8 cellular contexts compared by ENCODE assay signal in the genomic region with DNA sequence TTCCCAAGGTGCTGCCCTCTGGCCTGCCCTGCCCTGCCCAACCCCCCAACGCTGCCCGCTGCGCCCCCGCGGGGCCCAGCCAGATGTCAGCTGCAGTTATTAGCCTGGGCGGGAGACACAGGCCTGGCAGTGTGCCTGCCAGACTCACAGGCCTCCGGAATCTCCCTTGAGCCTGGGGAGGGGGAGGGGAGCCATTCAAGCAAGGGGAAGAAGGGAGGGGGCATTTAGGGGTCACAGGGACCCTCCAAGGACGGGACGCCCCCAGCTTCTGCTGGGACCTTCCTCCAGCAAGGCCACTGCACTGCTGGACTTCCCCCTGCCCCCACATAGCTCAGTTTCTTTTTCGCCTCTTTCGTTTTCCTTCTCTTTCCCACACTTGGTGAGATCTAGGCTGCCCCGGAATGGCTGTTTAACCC. TPM values are rescaled to one million over a fixed set of nuclear protein-coding genes. Genes with fewer than 3 reads are reported as not detected.
DNase-seq lines count a peak whose midpoint lies in the region; ATAC-seq and TF ChIP-seq lines count a peak whose summit lies in the region.

No MANE protein-coding gene starts in this region.

- WGBS in trophoblast cell (ENCODE audit: extremely low coverage, insufficient coverage, insufficient read length) = no CpG with 5 or more reads among the region's 12 CpGs

- H2BK120ac ChIP-seq in trophoblast cell (ENCODE audit: insufficient read depth, low read length, poor library complexity) = peak overlapping the region; percentile 92

- H3K27ac Mint-ChIP-seq in activated naive CD8-positive, alpha-beta T cell treated with anti-CD3 and anti-CD28 coated beads for 36 hours = peak overlapping the region; percentile 93

- H3K27me3 ChIP-seq in GM06990 (replicated peaks; ENCODE audit: control insufficient read depth, insufficient read depth, low read length) (no peaks in the 10 kb centered on the region), trophoblast cell (ENCODE audit: insufficient read depth, low read length) (no peaks in the 10 kb centered on the region)

- intact Hi-C loops in cardiac septum (cut with DNase I) = no loop called here

- no peaks in the 10 kb centered on the region for H3K27me3 Mint-ChIP-seq in activated naive CD8-positive, alpha-beta T cell treated with anti-CD3 and anti-CD28 coated beads for 36 hours

- H3K9me3 ChIP-seq in trophoblast cell (ENCODE audit: insufficient read depth, low read depth, low read length) = peaks cover 2% of the 10 kb centered on the region

- H2BK5ac ChIP-seq in trophoblast cell (ENCODE audit: low read depth, low read length, poor library complexity) = peak overlapping the region; percentile 90

- H2AFZ ChIP-seq in trophoblast cell (ENCODE audit: insufficient read depth, low read length, poor library complexity) = peak overlapping the region; percentile 12

- H4K91ac ChIP-seq in trophoblast cell (ENCODE audit: low read depth, low read length) = peak overlapping the region; percentile 84

- H3K4me2 ChIP-seq in trophoblast cell (ENCODE audit: low read length) = peak overlapping the region; percentile 96

- H3K79me1 ChIP-seq in trophoblast cell (ENCODE audit: low read length) = peaks cover 75% of the 10 kb centered on the region

- peak overlapping the region; percentile 37 for H3K9ac ChIP-seq in trophoblast cell (ENCODE audit: low read length)

- no peaks in the 10 kb centered on the region for H3K36me3 ChIP-seq in GM06990 (ENCODE audit: control insufficient read depth, insufficient read depth, low read length)
- H3K36me3 ChIP-seq in trophoblast cell (ENCODE audit: control insufficient read depth in 1 of 2, insufficient read depth in 2 of 2, low read length in 2 of 2) = peaks cover 0 to 2% of the 10 kb centered on the region in 2 experiments

- peak overlapping the region; percentile 71 for H3K4ac ChIP-seq in trophoblast cell (ENCODE audit: low read depth, low read length)

- peak overlapping the region; percentile 79 for H3K18ac ChIP-seq in trophoblast cell (ENCODE audit: low read length)

- no peak for ATAC-seq in activated CD4-positive, CD25-positive, alpha-beta regulatory T cell treated with anti-CD3 and anti-CD28 coated beads, Interleukin-2, amount 50 U/mL, for 24 hours
- no peak for ATAC-seq in HG02571 (IDR thresholded peaks at IDR 0.05; ENCODE audit: unreplicated experiment)

- peak overlapping the region; percentile 62 for H3K4me3 ChIP-seq in GM06990 (replicated peaks; ENCODE audit: low read depth, low read length)
- H3K4me3 ChIP-seq in trophoblast cell (ENCODE audit: low read depth, low read length) = no peak overlapping the region

- DNase-seq in A172 (ENCODE audit: low spot score) = peak; percentile 81
- DNase-seq in GM06990 (ENCODE audit: extremely low read depth, insufficient read length) = peak; percentile 85
- DNase-seq in NCI-H2227 (lab: John Stamatoyannopoulos, UW; ENCODE audit: unreplicated experiment) = peak; percentile 43
- peak; percentile 52 for DNase-seq in activated naive CD8-positive, alpha-beta T cell treated with anti-CD3 and anti-CD28 coated beads for 36 hours
- DNase-seq in cardiac septum (ENCODE audit: low spot score) = peak; percentile 92
- peak in 1 of 2 donors; percentile 15 for DNase-seq in trophoblast cell

- H3K4me1 Mint-ChIP-seq in activated naive CD8-positive, alpha-beta T cell treated with anti-CD3 and anti-CD28 coated beads for 36 hours = peaks cover 25% of the 10 kb centered on the region

- no peak overlapping the region for H3K23ac ChIP-seq in trophoblast cell (ENCODE audit: low read length)

- H3K27ac ChIP-seq in trophoblast cell (ENCODE audit: low read depth, low read length) = peak overlapping the region; percentile 96

- H4K12ac ChIP-seq in trophoblast cell (ENCODE audit: low read depth, low read length) = peak overlapping the region; percentile 70

- peaks cover 46 to 53% of the 10 kb centered on the region in 2 experiments for H3K4me1 ChIP-seq in trophoblast cell (ENCODE audit: control insufficient read depth in 1 of 2, insufficient read depth in 2 of 2, low read length in 2 of 2)

- peak overlapping the region; percentile 98 for H2AK5ac ChIP-seq in trophoblast cell (ENCODE audit: low read length)

- peaks cover 13% of the 10 kb centered on the region for H3K36me3 Mint-ChIP-seq in activated naive CD8-positive, alpha-beta T cell treated with anti-CD3 and anti-CD28 coated beads for 36 hours

- H3K4me3 Mint-ChIP-seq in activated naive CD8-positive, alpha-beta T cell treated with anti-CD3 and anti-CD28 coated beads for 36 hours = peak overlapping the region; percentile 85

- H3K9me3 Mint-ChIP-seq in activated naive CD8-positive, alpha-beta T cell treated with anti-CD3 and anti-CD28 coated beads for 36 hours = no peaks in the 10 kb centered on the region

- H2BK12ac ChIP-seq in trophoblast cell (ENCODE audit: low read length) = peak overlapping the region; percentile 96

- H3K79me2 ChIP-seq in trophoblast cell (ENCODE audit: control insufficient read depth, insufficient read depth, low read length, poor library complexity) = peaks cover 26% of the 10 kb centered on the region

- peak; percentile 33 for TF ChIP-seq CTCF in GM06990 (IDR thresholded peaks at IDR 0.05; ENCODE audit: insufficient read depth, low read length, poor library complexity, severe bottlenecking)

- H4K8ac ChIP-seq in trophoblast cell (ENCODE audit: low read depth, low read length) = peak overlapping the region; percentile 55

- peak overlapping the region; percentile 91 for H3K14ac ChIP-seq in trophoblast cell (ENCODE audit: low read length)

RNA-seq across cellular contexts. Expression of a gene that starts 2.6 kb away (rescaled TPM):
- total RNA-seq in A172 (2014; rRNA removed; shearing (Covaris generic)) = 79.1 and 85.7 TPM in 2 replicates
- 100 to 1,000 TPM; 171 to 175 TPM for total RNA-seq in activated naive CD8-positive, alpha-beta T cell treated with anti-CD3 and anti-CD28 coated beads for 36 hours
- total RNA-seq in cardiac septum = 97.7 TPM
- polyA plus RNA-seq in trophoblast cell (2013) = 81.3 and 87.5 TPM in 2 replicates

RNA-seq across cellular contexts. Expression of a gene that starts 12.9 kb away (rescaled TPM):
- total RNA-seq in A172 (2014; rRNA removed; shearing (Covaris generic)) = not detected in 2 replicates
- 100 to 1,000 TPM; 238 to 241 TPM for total RNA-seq in activated naive CD8-positive, alpha-beta T cell treated with anti-CD3 and anti-CD28 coated beads for 36 hours
- 595 TPM for total RNA-seq in cardiac septum
- 187 and 189 TPM in 2 replicates for polyA plus RNA-seq in trophoblast cell (2013)

RNA-seq across cellular contexts. Expression of a gene that starts 13.2 kb away (rescaled TPM):
- total RNA-seq in A172 (2014; rRNA removed; shearing (Covaris generic)) = not detected in 2 replicates
- 10 to 100 TPM; 25.3 to 30.5 TPM for total RNA-seq in activated naive CD8-positive, alpha-beta T cell treated with anti-CD3 and anti-CD28 coated beads for 36 hours
- 0.94 TPM for total RNA-seq in cardiac septum
- 19.0 and 19.9 TPM in 2 replicates for polyA plus RNA-seq in trophoblast cell (2013)

RNA-seq across cellular contexts. Expression of a gene that starts 13.3 kb away (rescaled TPM):
- total RNA-seq in A172 (2014; rRNA removed; shearing (Covaris generic)) = 10.2 and 20.5 TPM in 2 replicates
- 10 to 100 TPM; 13.0 to 13.8 TPM for total RNA-seq in activated naive CD8-positive, alpha-beta T cell treated with anti-CD3 and anti-CD28 coated beads for 36 hours
- 101 TPM for total RNA-seq in cardiac septum
- 28.7 and 30.7 TPM in 2 replicates for polyA plus RNA-seq in trophoblast cell (2013)

RNA-seq across cellular contexts. Expression of a gene that starts 17.7 kb away (rescaled TPM):
- 88.8 and 89.6 TPM in 2 replicates for total RNA-seq in A172 (2014; rRNA removed; shearing (Covaris generic))
- 10 to 100 TPM; 46.1 to 55.5 TPM for total RNA-seq in activated naive CD8-positive, alpha-beta T cell treated with anti-CD3 and anti-CD28 coated beads for 36 hours
- total RNA-seq in cardiac septum = 4.4 TPM
- 16.0 and 17.3 TPM in 2 replicates for polyA plus RNA-seq in trophoblast cell (2013)

Comparison
In these comparisons a context has a peak if more than half of its experiments do, and no peak if none do; other contexts are left out.
1. RNA of a gene that starts 12.9 kb away (total RNA-seq): 595 TPM in cardiac septum (single experiment) and 238 to 241 TPM in activated naive CD8-positive, alpha-beta T cell treated with anti-CD3 and anti-CD28 coated beads for 36 hours; not detected in A172; every median in the first group is over 100 times any median in the second.
2. RNA of a gene that starts 13.2 kb away (total RNA-seq): 25.3 to 30.5 TPM in activated naive CD8-positive, alpha-beta T cell treated with anti-CD3 and anti-CD28 coated beads for 36 hours; 0.94 TPM in cardiac septum (single experiment) and not detected in A172; every median in the first group is over 10 times any median in the second.